In the genomic region with DNA sequence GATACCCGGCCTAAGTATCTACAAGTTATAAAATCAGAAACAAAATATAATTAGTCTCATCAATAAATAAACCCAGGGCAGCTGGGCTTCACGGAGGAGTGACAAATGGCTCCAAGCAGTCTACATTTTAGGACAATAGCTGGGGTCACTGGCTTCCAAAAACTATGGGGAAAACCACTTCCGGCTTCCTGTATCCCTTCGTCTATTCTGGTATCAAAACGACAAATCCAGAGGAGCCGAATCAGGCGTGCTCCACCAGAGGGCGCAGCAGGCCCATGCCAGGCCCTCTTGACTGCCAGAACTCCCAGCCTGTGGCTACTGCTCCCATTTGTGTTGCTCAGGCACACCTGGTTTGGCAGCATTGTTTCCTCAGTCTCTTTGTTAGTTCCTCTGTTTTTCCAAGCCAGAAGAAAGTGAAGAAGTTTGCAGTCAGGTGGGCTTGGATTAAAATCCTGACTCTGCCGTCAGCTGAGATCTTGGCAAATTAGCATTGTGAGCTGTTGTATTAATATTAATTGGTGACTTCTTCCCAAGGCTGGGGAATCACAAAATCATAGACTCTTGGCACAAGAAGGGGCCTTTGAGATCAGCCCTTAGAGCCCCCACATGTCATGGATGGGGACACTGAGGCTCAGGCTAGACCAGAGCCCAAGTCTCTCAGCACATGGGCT, we compare ENCODE assay signal across 1 cellular context.
A peak's percentile ranks its signal among the peaks of the same experiment; 100 is the strongest.
TF ChIP-seq lines count a peak whose summit lies in the region.

No MANE protein-coding gene starts in this region.

TF ChIP-seq in K562, 482 proteins besides CTCF, POLR2A, EP300 and RAD21 (continued from another document and continues in another):
- TF ChIP-seq DMBX1 (CRISPR knock-in tag; IDR thresholded peaks at IDR 0.05; ENCODE audit: borderline replicate concordance) (peak; percentile 45; the same call in 1 of the 2 replicates), RHOXF2B (CRISPR knock-in tag; conservative IDR thresholded peaks at IDR 0.05) (no peak), SPI1 (IDR thresholded peaks at IDR 0.05; ENCODE audit: borderline replicate concordance, low read depth, low read length) (0 out of 2 replicates have a peak, but pooled peaks have one; percentile 29), BRD9 (IDR thresholded peaks at IDR 0.05; ENCODE audit: low read depth, partially characterized antibody) (no peak), HDAC2 (IDR thresholded peaks at IDR 0.05) (0 out of 2 replicates have a peak, but pooled peaks have one; percentile 9), ZFP36 (IDR thresholded peaks at IDR 0.05; ENCODE audit: low read depth, low read length, partially characterized antibody) (peak; percentile 57), KLF16 (IDR thresholded peaks at IDR 0.05) (0 out of 2 replicates have a peak, but pooled peaks have one; percentile 39), PHF8 (IDR thresholded peaks at IDR 0.05; ENCODE audit: borderline replicate concordance, low read length) (no peak), XRCC5 (IDR thresholded peaks at IDR 0.05; ENCODE audit: low read depth, low read length) (peak; percentile 89), SMC3 (conservative IDR thresholded peaks at IDR 0.05; ENCODE audit: insufficient read depth, low read depth, low read length) (peak; percentile 90), PHF20 (IDR thresholded peaks at IDR 0.05; ENCODE audit: partially characterized antibody) (peak; percentile 72), CTBP1 (IDR thresholded peaks at IDR 0.05; ENCODE audit: borderline replicate concordance) (peak; percentile 34; the same call in 1 of the 2 replicates), SP1 (CRISPR knock-in tag; IDR thresholded peaks at IDR 0.05) (peak; percentile 29; the same call in 1 of the 2 replicates), SMAD1 (IDR thresholded peaks at IDR 0.05; ENCODE audit: low read depth, low read length, partially characterized antibody) (peak; percentile 38), SOX6 (IDR thresholded peaks at IDR 0.05) (peak; percentile 55), CC2D1A (IDR thresholded peaks at IDR 0.05) (peak; percentile 85), PHF21A (IDR thresholded peaks at IDR 0.05; ENCODE audit: borderline replicate concordance, low read depth) (no peak), GABPB1 (CRISPR knock-in tag; IDR thresholded peaks at IDR 0.05) (peak; percentile 65; the same call in 1 of the 2 replicates), COPS2 (conservative IDR thresholded peaks at IDR 0.05) (no peak), ZNF311 (CRISPR knock-in tag; IDR thresholded peaks at IDR 0.05) (0 out of 2 replicates have a peak, but pooled peaks have one; percentile 6), TBL1XR1 (IDR thresholded peaks at IDR 0.05; ENCODE audit: low read length in 2 of 2) (peak in 1 of 2 experiments; percentile 26; a peak in 1 of 4 replicates), MAFF (IDR thresholded peaks at IDR 0.05; ENCODE audit: low read length) (0 out of 2 replicates have a peak, but pooled peaks have one; percentile 3), ARID2 (IDR thresholded peaks at IDR 0.05) (peak; percentile 80; the same call in 1 of the 2 replicates), ZNF384 (IDR thresholded peaks at IDR 0.05; ENCODE audit: low read depth, low read length) (peak; percentile 39; the same call in 1 of the 2 replicates), WHSC1 (IDR thresholded peaks at IDR 0.05; ENCODE audit: low read length) (no peak), ZNF175 (CRISPR knock-in tag; IDR thresholded peaks at IDR 0.05; ENCODE audit: low read depth) (peak; percentile 78)
- TF ChIP-seq, protein P1, sequence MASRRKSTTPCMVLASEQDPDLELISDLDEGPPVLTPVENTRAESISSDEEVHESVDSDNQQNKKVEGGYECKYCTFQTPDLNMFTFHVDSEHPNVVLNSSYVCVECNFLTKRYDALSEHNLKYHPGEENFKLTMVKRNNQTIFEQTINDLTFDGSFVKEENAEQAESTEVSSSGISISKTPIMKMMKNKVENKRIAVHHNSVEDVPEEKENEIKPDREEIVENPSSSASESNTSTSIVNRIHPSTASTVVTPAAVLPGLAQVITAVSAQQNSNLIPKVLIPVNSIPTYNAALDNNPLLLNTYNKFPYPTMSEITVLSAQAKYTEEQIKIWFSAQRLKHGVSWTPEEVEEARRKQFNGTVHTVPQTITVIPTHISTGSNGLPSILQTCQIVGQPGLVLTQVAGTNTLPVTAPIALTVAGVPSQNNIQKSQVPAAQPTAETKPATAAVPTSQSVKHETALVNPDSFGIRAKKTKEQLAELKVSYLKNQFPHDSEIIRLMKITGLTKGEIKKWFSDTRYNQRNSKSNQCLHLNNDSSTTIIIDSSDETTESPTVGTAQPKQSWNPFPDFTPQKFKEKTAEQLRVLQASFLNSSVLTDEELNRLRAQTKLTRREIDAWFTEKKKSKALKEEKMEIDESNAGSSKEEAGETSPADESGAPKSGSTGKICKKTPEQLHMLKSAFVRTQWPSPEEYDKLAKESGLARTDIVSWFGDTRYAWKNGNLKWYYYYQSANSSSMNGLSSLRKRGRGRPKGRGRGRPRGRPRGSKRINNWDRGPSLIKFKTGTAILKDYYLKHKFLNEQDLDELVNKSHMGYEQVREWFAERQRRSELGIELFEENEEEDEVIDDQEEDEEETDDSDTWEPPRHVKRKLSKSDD (conservative IDR thresholded peaks at IDR 0.05; ENCODE audit: low read length) = 0 out of 2 replicates have a peak, but pooled peaks have one; percentile 24
- TF ChIP-seq, protein P2, sequence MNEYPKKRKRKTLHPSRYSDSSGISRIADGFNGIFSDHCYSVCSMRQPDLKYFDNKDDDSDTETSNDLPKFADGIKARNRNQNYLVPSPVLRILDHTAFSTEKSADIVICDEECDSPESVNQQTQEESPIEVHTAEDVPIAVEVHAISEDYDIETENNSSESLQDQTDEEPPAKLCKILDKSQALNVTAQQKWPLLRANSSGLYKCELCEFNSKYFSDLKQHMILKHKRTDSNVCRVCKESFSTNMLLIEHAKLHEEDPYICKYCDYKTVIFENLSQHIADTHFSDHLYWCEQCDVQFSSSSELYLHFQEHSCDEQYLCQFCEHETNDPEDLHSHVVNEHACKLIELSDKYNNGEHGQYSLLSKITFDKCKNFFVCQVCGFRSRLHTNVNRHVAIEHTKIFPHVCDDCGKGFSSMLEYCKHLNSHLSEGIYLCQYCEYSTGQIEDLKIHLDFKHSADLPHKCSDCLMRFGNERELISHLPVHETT (CRISPR knock-in tag; conservative IDR thresholded peaks at IDR 0.05 in 1 of 2, IDR thresholded peaks at IDR 0.05 in 1 of 2) = peak in 1 of 2 experiments; percentile 46; a peak in 1 of 4 replicates
- TF ChIP-seq, protein P3, sequence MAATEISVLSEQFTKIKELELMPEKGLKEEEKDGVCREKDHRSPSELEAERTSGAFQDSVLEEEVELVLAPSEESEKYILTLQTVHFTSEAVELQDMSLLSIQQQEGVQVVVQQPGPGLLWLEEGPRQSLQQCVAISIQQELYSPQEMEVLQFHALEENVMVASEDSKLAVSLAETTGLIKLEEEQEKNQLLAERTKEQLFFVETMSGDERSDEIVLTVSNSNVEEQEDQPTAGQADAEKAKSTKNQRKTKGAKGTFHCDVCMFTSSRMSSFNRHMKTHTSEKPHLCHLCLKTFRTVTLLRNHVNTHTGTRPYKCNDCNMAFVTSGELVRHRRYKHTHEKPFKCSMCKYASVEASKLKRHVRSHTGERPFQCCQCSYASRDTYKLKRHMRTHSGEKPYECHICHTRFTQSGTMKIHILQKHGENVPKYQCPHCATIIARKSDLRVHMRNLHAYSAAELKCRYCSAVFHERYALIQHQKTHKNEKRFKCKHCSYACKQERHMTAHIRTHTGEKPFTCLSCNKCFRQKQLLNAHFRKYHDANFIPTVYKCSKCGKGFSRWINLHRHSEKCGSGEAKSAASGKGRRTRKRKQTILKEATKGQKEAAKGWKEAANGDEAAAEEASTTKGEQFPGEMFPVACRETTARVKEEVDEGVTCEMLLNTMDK (IDR thresholded peaks at IDR 0.05; ENCODE audit: borderline replicate concordance, insufficient read depth, low read depth, low read length, poor library complexity, severe bottlenecking) = peak; percentile 69
- TF ChIP-seq, protein P4, sequence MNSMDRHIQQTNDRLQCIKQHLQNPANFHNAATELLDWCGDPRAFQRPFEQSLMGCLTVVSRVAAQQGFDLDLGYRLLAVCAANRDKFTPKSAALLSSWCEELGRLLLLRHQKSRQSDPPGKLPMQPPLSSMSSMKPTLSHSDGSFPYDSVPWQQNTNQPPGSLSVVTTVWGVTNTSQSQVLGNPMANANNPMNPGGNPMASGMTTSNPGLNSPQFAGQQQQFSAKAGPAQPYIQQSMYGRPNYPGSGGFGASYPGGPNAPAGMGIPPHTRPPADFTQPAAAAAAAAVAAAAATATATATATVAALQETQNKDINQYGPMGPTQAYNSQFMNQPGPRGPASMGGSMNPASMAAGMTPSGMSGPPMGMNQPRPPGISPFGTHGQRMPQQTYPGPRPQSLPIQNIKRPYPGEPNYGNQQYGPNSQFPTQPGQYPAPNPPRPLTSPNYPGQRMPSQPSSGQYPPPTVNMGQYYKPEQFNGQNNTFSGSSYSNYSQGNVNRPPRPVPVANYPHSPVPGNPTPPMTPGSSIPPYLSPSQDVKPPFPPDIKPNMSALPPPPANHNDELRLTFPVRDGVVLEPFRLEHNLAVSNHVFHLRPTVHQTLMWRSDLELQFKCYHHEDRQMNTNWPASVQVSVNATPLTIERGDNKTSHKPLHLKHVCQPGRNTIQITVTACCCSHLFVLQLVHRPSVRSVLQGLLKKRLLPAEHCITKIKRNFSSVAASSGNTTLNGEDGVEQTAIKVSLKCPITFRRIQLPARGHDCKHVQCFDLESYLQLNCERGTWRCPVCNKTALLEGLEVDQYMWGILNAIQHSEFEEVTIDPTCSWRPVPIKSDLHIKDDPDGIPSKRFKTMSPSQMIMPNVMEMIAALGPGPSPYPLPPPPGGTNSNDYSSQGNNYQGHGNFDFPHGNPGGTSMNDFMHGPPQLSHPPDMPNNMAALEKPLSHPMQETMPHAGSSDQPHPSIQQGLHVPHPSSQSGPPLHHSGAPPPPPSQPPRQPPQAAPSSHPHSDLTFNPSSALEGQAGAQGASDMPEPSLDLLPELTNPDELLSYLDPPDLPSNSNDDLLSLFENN (IDR thresholded peaks at IDR 0.05; ENCODE audit: low read depth in 2 of 2, low read length in 2 of 2) = peak in 1 of 2 experiments; percentile 14; a peak in 1 of 4 replicates
- TF ChIP-seq, protein P5, sequence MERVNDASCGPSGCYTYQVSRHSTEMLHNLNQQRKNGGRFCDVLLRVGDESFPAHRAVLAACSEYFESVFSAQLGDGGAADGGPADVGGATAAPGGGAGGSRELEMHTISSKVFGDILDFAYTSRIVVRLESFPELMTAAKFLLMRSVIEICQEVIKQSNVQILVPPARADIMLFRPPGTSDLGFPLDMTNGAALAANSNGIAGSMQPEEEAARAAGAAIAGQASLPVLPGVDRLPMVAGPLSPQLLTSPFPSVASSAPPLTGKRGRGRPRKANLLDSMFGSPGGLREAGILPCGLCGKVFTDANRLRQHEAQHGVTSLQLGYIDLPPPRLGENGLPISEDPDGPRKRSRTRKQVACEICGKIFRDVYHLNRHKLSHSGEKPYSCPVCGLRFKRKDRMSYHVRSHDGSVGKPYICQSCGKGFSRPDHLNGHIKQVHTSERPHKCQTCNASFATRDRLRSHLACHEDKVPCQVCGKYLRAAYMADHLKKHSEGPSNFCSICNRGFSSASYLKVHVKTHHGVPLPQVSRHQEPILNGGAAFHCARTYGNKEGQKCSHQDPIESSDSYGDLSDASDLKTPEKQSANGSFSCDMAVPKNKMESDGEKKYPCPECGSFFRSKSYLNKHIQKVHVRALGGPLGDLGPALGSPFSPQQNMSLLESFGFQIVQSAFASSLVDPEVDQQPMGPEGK (CRISPR knock-in tag; IDR thresholded peaks at IDR 0.05; ENCODE audit: borderline replicate concordance) = no peak
- TF ChIP-seq, protein P6, sequence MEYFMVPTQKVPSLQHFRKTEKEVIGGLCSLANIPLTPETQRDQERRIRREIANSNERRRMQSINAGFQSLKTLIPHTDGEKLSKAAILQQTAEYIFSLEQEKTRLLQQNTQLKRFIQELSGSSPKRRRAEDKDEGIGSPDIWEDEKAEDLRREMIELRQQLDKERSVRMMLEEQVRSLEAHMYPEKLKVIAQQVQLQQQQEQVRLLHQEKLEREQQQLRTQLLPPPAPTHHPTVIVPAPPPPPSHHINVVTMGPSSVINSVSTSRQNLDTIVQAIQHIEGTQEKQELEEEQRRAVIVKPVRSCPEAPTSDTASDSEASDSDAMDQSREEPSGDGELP (CRISPR knock-in tag; IDR thresholded peaks at IDR 0.05; ENCODE audit: borderline replicate concordance) = peak; percentile 50; the same call in 1 of the 2 replicates
- TF ChIP-seq, protein P7, sequence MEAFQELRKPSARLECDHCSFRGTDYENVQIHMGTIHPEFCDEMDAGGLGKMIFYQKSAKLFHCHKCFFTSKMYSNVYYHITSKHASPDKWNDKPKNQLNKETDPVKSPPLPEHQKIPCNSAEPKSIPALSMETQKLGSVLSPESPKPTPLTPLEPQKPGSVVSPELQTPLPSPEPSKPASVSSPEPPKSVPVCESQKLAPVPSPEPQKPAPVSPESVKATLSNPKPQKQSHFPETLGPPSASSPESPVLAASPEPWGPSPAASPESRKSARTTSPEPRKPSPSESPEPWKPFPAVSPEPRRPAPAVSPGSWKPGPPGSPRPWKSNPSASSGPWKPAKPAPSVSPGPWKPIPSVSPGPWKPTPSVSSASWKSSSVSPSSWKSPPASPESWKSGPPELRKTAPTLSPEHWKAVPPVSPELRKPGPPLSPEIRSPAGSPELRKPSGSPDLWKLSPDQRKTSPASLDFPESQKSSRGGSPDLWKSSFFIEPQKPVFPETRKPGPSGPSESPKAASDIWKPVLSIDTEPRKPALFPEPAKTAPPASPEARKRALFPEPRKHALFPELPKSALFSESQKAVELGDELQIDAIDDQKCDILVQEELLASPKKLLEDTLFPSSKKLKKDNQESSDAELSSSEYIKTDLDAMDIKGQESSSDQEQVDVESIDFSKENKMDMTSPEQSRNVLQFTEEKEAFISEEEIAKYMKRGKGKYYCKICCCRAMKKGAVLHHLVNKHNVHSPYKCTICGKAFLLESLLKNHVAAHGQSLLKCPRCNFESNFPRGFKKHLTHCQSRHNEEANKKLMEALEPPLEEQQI (IDR thresholded peaks at IDR 0.05) = peak; percentile 33; the same call in 1 of the 2 replicates
- TF ChIP-seq, protein P8, sequence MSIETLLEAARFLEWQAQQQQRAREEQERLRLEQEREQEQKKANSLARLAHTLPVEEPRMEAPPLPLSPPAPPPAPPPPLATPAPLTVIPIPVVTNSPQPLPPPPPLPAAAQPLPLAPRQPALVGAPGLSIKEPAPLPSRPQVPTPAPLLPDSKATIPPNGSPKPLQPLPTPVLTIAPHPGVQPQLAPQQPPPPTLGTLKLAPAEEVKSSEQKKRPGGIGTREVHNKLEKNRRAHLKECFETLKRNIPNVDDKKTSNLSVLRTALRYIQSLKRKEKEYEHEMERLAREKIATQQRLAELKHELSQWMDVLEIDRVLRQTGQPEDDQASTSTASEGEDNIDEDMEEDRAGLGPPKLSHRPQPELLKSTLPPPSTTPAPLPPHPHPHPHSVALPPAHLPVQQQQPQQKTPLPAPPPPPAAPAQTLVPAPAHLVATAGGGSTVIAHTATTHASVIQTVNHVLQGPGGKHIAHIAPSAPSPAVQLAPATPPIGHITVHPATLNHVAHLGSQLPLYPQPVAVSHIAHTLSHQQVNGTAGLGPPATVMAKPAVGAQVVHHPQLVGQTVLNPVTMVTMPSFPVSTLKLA (conservative IDR thresholded peaks at IDR 0.05) = peak in 1 of 2 experiments; percentile 22; a peak in 1 of 4 replicates
- TF ChIP-seq, protein P9, sequence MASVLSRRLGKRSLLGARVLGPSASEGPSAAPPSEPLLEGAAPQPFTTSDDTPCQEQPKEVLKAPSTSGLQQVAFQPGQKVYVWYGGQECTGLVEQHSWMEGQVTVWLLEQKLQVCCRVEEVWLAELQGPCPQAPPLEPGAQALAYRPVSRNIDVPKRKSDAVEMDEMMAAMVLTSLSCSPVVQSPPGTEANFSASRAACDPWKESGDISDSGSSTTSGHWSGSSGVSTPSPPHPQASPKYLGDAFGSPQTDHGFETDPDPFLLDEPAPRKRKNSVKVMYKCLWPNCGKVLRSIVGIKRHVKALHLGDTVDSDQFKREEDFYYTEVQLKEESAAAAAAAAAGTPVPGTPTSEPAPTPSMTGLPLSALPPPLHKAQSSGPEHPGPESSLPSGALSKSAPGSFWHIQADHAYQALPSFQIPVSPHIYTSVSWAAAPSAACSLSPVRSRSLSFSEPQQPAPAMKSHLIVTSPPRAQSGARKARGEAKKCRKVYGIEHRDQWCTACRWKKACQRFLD (CRISPR knock-in tag; IDR thresholded peaks at IDR 0.05) = 0 out of 2 replicates have a peak, but pooled peaks have one; percentile 43
